In genomic region chr2:208254871-208255556, GRCh38 we compare ENCODE assay signal across 8 cellular contexts. TPM values are rescaled to one million over a fixed set of nuclear protein-coding genes. Genes with fewer than 3 reads are reported as not detected.
DNase-seq lines count a peak whose midpoint lies in the region; ATAC-seq and TF ChIP-seq lines count a peak whose summit lies in the region.

Gene IDH1 (minus strand): TSS chr2:208255071. CDS start chr2:208251551, 3,520 bp downstream.

- no peaks in the 10 kb centered on the region for H3K9me3 Mint-ChIP-seq in CD4-positive, alpha-beta T cell
- no peaks in the 10 kb centered on the region for H3K9me3 Mint-ChIP-seq in activated CD4-positive, alpha-beta memory T cell treated with anti-CD3 and anti-CD28 coated beads for 36 hours

- intact Hi-C loops in CD4-positive, alpha-beta T cell (cut with DNase I, micrococcal nuclease) = loop anchor here (1.0 to 10.0 kb wide), 11 partner anchors 10 to 1750 kb away; partner anchors contain the start of genes CCNYL1 (in 1 of the 2), FASTKD2 (in 1 of the 2), KLF7 (in 1 of the 2) and MDH1B (in 1 of the 2)
- intact Hi-C loops in activated CD4-positive, alpha-beta memory T cell treated with anti-CD3 and anti-CD28 coated beads for 36 hours (cut with micrococcal nuclease) = loop anchor here (1.0 to 5.0 kb wide), 6 partner anchors 11 to 1978 kb away; partner anchors contain the start of genes FZD5, PIKFYVE and PLEKHM3
- intact Hi-C loops in dorsolateral prefrontal cortex (cut with DNase I) (loop anchor here (1.0 to 10.0 kb wide), 5 partner anchors 11 to 153 kb away; partner anchors contain the start of gene PIKFYVE (in 1 of the 2)), lower lobe of right lung (cut with DNase I) (no loop called here)

- peak; percentile 80 for ATAC-seq in CD4-positive, alpha-beta T cell (ENCODE audit: poor library complexity)
- ATAC-seq in GM19395 (IDR thresholded peaks at IDR 0.05; ENCODE audit: unreplicated experiment) = peak; percentile 74
- ATAC-seq in HG03565 (IDR thresholded peaks at IDR 0.05; ENCODE audit: unreplicated experiment) = peak; percentile 73
- peak; percentile 98 for ATAC-seq in lower lobe of right lung

- H3K27me3 Mint-ChIP-seq in CD4-positive, alpha-beta T cell = no peaks in the 10 kb centered on the region
- H3K27me3 Mint-ChIP-seq in activated CD4-positive, alpha-beta memory T cell treated with anti-CD3 and anti-CD28 coated beads for 36 hours = no peaks in the 10 kb centered on the region

- no peaks in the 10 kb centered on the region for H3K9me3 ChIP-seq in CD4-positive, alpha-beta T cell (ENCODE audit: control insufficient read depth, low read length)
- no peaks in the 10 kb centered on the region for H3K9me3 ChIP-seq in lower lobe of right lung

- peak within 1 kb of the TSS; percentile 53 for H3K27ac ChIP-seq in CD4-positive, alpha-beta T cell (ENCODE audit: low read depth, low read length)
- peak within 1 kb of the TSS; percentile 30 to 95 (median 87) for H3K27ac ChIP-seq in dorsolateral prefrontal cortex
- peak within 1 kb of the TSS; percentile 66 for H3K27ac ChIP-seq in lower lobe of right lung

- peaks cover 46% of the 10 kb centered on the region for H3K4me1 ChIP-seq in lower lobe of right lung

- DNase-seq in CD4-positive, alpha-beta T cell = peak; percentile 87 to 97 (median 91)
- peak; percentile 98 for DNase-seq in NCI-H82 (lab: John Stamatoyannopoulos, UW)
- peak; percentile 95 for DNase-seq in activated CD4-positive, alpha-beta memory T cell treated with anti-CD3 and anti-CD28 coated beads for 36 hours
- peak; percentile 94 to 98 (median 97) for DNase-seq in dorsolateral prefrontal cortex
- DNase-seq in lower lobe of right lung = peak; percentile 98
- DNase-seq in stimulated activated CD4-positive, alpha-beta T cell treated with anti-CD3 and anti-CD28 coated beads, TNF-alpha, amount 100 ng/mL, for 24 hours (ENCODE audit: low read depth in 3 of 3) = peak; percentile 89 to 96 (median 92)

- POLR2A ChIA-PET in CD4-positive, alpha-beta T cell (lab: Charles Lee) = interaction anchor here (0.7 to 3.9 kb wide), 6 partner anchors 11 to 1089 kb away, joined by 3 to 51 read pairs (median 4); partner anchors contain the start of genes KLF7 and PIKFYVE
- POLR2A ChIA-PET in activated CD4-positive, alpha-beta memory T cell treated with anti-CD3 and anti-CD28 coated beads for 36 hours (lab: Charles Lee) = interaction anchor here (0.5 to 1.9 kb wide), 2 partner anchors 11 to 75 kb away, joined by 3 to 14 read pairs; partner anchors contain the start of gene PIKFYVE

- no peak for TF ChIP-seq CTCF in CD4-positive, alpha-beta T cell (IDR thresholded peaks at IDR 0.05)
- TF ChIP-seq CTCF in dorsolateral prefrontal cortex (IDR thresholded peaks at IDR 0.05 in 54 of 56, conservative IDR thresholded peaks at IDR 0.05 in 2 of 56; ENCODE audit: low read depth in 1 of 56, partially characterized antibody in 56 of 56) (peak; percentile 19 to 76 (median 56)), lower lobe of right lung (IDR thresholded peaks at IDR 0.05) (peak; percentile 60)

- H3K36me3 ChIP-seq in lower lobe of right lung = peaks cover 31% of the 10 kb centered on the region

- H3K4me1 Mint-ChIP-seq in CD4-positive, alpha-beta T cell (ENCODE audit: low read depth) = peaks cover 25% of the 10 kb centered on the region
- peaks cover 15% of the 10 kb centered on the region for H3K4me1 Mint-ChIP-seq in activated CD4-positive, alpha-beta memory T cell treated with anti-CD3 and anti-CD28 coated beads for 36 hours (ENCODE audit: low read depth)

- peak within 1 kb of the TSS; percentile 74 for H3K27ac Mint-ChIP-seq in CD4-positive, alpha-beta T cell
- peak within 1 kb of the TSS; percentile 81 for H3K27ac Mint-ChIP-seq in activated CD4-positive, alpha-beta memory T cell treated with anti-CD3 and anti-CD28 coated beads for 36 hours

- CTCF ChIA-PET in CD4-positive, alpha-beta T cell (lab: Charles Lee) = interaction anchor here (0.6 to 5.6 kb wide), 4 partner anchors 13 to 1917 kb away, joined by 3 to 57 read pairs (median 4); partner anchors contain the start of gene PIKFYVE
- CTCF ChIA-PET in activated CD4-positive, alpha-beta memory T cell treated with anti-CD3 and anti-CD28 coated beads for 36 hours (lab: Charles Lee) = interaction anchor here (0.9 to 7.3 kb wide), 11 partner anchors 13 to 181 kb away, joined by 3 to 99 read pairs (median 3); partner anchors contain the start of gene PIKFYVE

- H3K4me3 Mint-ChIP-seq in CD4-positive, alpha-beta T cell = peak within 1 kb of the TSS; percentile 100
- peak within 1 kb of the TSS; percentile 97 for H3K4me3 Mint-ChIP-seq in activated CD4-positive, alpha-beta memory T cell treated with anti-CD3 and anti-CD28 coated beads for 36 hours

- no peaks in the 10 kb centered on the region for H3K27me3 ChIP-seq in CD4-positive, alpha-beta T cell (ENCODE audit: control insufficient read depth, insufficient read depth, low read length)
- H3K27me3 ChIP-seq in dorsolateral prefrontal cortex (no peaks in the 10 kb centered on the region), lower lobe of right lung (ENCODE audit: low read depth) (no peaks in the 10 kb centered on the region)

- H3K4me3 ChIP-seq in dorsolateral prefrontal cortex (peak within 1 kb of the TSS; percentile 52 to 99 (median 89)), lower lobe of right lung (peak within 1 kb of the TSS; percentile 74)

- peaks cover 43% of the 10 kb centered on the region for H3K36me3 Mint-ChIP-seq in CD4-positive, alpha-beta T cell (ENCODE audit: low read depth)
- peaks cover 5% of the 10 kb centered on the region for H3K36me3 Mint-ChIP-seq in activated CD4-positive, alpha-beta memory T cell treated with anti-CD3 and anti-CD28 coated beads for 36 hours

RNA-seq across cellular contexts. Expression of gene IDH1, which starts in this region (rescaled TPM):
- 1 to 10 TPM; 3.0 to 3.4 TPM for total RNA-seq in CD4-positive, alpha-beta T cell
- 10 to 100 TPM; 30.9 to 32.9 TPM for total RNA-seq in activated CD4-positive, alpha-beta memory T cell treated with anti-CD3 and anti-CD28 coated beads for 36 hours
- total RNA-seq in dorsolateral prefrontal cortex = 10 to 100 TPM; 20.5 to 54.5 (median 29.5) TPM
- total RNA-seq in lower lobe of right lung = 152 TPM

Comparison
In these comparisons a context has a peak if more than half of its experiments do, and no peak if none do; other contexts are left out.
1. Peak in every context shown above with its lines: DNase-seq, ATAC-seq, H3K4me3 ChIP-seq and H3K27ac ChIP-seq.
2. RNA of gene IDH1 (total RNA-seq): 152 TPM in lower lobe of right lung (single experiment), 30.9 to 32.9 TPM in activated CD4-positive, alpha-beta memory T cell treated with anti-CD3 and anti-CD28 coated beads for 36 hours and 20.5 to 54.5 TPM in dorsolateral prefrontal cortex; 3.0 to 3.4 TPM in CD4-positive, alpha-beta T cell; every median in the first group is over 4 times any median in the second.